ENCODE assay signal across 1 cellular context in the genomic region with DNA sequence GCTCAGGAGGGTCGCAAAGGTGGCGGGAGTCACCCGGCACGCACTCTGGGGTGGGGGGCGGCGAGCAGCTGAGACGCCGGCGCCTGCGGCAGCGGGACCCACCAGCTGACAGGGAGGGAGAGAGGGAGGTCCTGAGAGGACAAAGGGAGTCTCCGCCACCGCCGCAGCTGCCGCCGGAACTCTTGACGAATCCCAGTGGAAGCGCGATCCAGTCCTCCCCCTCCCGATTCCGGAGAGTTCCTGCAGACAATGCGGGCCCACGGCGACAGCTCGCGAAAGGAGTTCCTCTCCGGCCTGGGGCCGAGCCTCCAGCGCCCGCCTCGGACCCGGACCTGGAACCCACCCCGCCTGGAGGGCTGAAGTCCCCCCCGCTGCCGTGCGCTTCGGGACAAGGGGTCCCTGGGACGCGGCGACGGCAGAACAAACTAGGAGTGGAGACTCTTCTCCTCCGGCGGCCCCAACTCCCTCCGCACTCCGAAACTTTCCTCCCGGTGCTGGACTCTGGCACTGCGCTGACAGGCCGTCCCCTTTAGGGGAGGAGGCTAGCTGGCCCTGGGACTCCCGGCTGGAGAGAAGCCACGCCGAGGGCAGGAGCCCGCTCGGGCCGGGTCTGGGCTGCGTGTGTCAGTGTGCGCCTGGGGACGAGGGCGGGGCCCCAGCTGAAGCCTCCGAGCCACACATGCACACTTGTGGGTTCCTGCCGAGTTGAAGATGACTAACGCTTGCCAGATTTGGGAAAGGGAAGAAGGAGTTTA.
TF ChIP-seq lines count a peak whose summit lies in the region.

A gene (minus strand): TSS at position 623 of the 755 bp plus-strand sequence. CDS start 669 bp downstream, outside the sequence.

TF ChIP-seq in HepG2, 621 proteins besides CTCF, POLR2A, EP300 and RAD21 (continued from another document and continues in another):
- TF ChIP-seq ZNF572 (CRISPR knock-in tag; IDR thresholded peaks at IDR 0.05) (peak; percentile 78; the same call in 1 of the 2 replicates), HES4 (CRISPR knock-in tag; IDR thresholded peaks at IDR 0.05; ENCODE audit: borderline replicate concordance) (no peak), ZNF629 (CRISPR knock-in tag; conservative IDR thresholded peaks at IDR 0.05) (no peak), SOX13 (IDR thresholded peaks at IDR 0.05) (no peak), SOX13 (CRISPR knock-in tag; conservative IDR thresholded peaks at IDR 0.05 in 1 of 2, IDR thresholded peaks at IDR 0.05 in 1 of 2) (peak in 1 of 2 experiments; percentile 4; a peak in 1 of 4 replicates), ZNF558 (CRISPR knock-in tag; IDR thresholded peaks at IDR 0.05; ENCODE audit: borderline replicate concordance) (no peak), ATF1 (CRISPR knock-in tag; IDR thresholded peaks at IDR 0.05) (no peak), ATF7-NPFF (CRISPR knock-in tag; IDR thresholded peaks at IDR 0.05; ENCODE audit: low read depth) (peak; percentile 89; the same call in 1 of the 2 replicates), FOXA1 (IDR thresholded peaks at IDR 0.05) (no peak), FOXA1 (CRISPR knock-in tag; IDR thresholded peaks at IDR 0.05) (no peak), ZMYM4 (CRISPR knock-in tag; IDR thresholded peaks at IDR 0.05) (peak; percentile 48; the same call in 1 of the 2 replicates), ZNF329 (CRISPR knock-in tag; IDR thresholded peaks at IDR 0.05; ENCODE audit: low read depth) (no peak), JUNB (CRISPR knock-in tag; IDR thresholded peaks at IDR 0.05; ENCODE audit: borderline replicate concordance) (no peak), NRL (CRISPR knock-in tag; IDR thresholded peaks at IDR 0.05; ENCODE audit: borderline replicate concordance) (no peak), NFATC3 (CRISPR knock-in tag; IDR thresholded peaks at IDR 0.05) (no peak), SIX1 (CRISPR knock-in tag; IDR thresholded peaks at IDR 0.05; ENCODE audit: borderline replicate concordance) (no peak), TEAD3 (CRISPR knock-in tag; optimal IDR thresholded peaks at IDR 0.05; ENCODE audit: borderline replicate concordance) (no peak), ARHGAP35 (CRISPR knock-in tag; IDR thresholded peaks at IDR 0.05; ENCODE audit: borderline replicate concordance) (no peak; the same call in 1 of the 2 replicates), ZIK1 (CRISPR knock-in tag; IDR thresholded peaks at IDR 0.05; ENCODE audit: borderline replicate concordance, low read depth) (0 out of 2 replicates have a peak, but pooled peaks have one; percentile 61), ZNF17 (CRISPR knock-in tag; IDR thresholded peaks at IDR 0.05) (no peak), ZKSCAN5 (CRISPR knock-in tag; IDR thresholded peaks at IDR 0.05) (no peak), MEF2D (CRISPR knock-in tag; IDR thresholded peaks at IDR 0.05) (no peak), ZFP62 (CRISPR knock-in tag; IDR thresholded peaks at IDR 0.05) (no peak), ZBTB20 (CRISPR knock-in tag; IDR thresholded peaks at IDR 0.05; ENCODE audit: borderline replicate concordance, low read depth) (peak; percentile 59; the same call in 1 of the 2 replicates), ZNF282 (IDR thresholded peaks at IDR 0.05; ENCODE audit: partially characterized antibody) (no peak), ZNF343 (CRISPR knock-in tag; IDR thresholded peaks at IDR 0.05) (no peak), NFYC (CRISPR knock-in tag; IDR thresholded peaks at IDR 0.05) (no peak), KDM5A (IDR thresholded peaks at IDR 0.05; ENCODE audit: borderline replicate concordance, low read length) (no peak), MBD4 (IDR thresholded peaks at IDR 0.05; ENCODE audit: borderline replicate concordance, low read length) (no peak), SSRP1 (CRISPR knock-in tag; IDR thresholded peaks at IDR 0.05) (no peak), ZBTB42 (CRISPR knock-in tag; IDR thresholded peaks at IDR 0.05) (peak; percentile 60; the same call in 1 of the 2 replicates), ZNF678 (CRISPR knock-in tag; IDR thresholded peaks at IDR 0.05) (no peak), NR2F1 (CRISPR knock-in tag; IDR thresholded peaks at IDR 0.05) (no peak), ZNF768 (CRISPR knock-in tag; IDR thresholded peaks at IDR 0.05) (peak; percentile 21; the same call in 1 of the 2 replicates), ZNF720 (CRISPR knock-in tag; IDR thresholded peaks at IDR 0.05) (no peak), ZNF7 (CRISPR knock-in tag; IDR thresholded peaks at IDR 0.05) (no peak), IRF2 (CRISPR knock-in tag; IDR thresholded peaks at IDR 0.05) (no peak), ZNF234 (CRISPR knock-in tag; conservative IDR thresholded peaks at IDR 0.05) (peak; percentile 33; the same call in 1 of the 2 replicates), ZNF430 (CRISPR knock-in tag; IDR thresholded peaks at IDR 0.05) (no peak; the same call in 1 of the 2 replicates), KMT2B (CRISPR knock-in tag; IDR thresholded peaks at IDR 0.05) (0 out of 2 replicates have a peak, but pooled peaks have one; percentile 47), KAT2B (IDR thresholded peaks at IDR 0.05; ENCODE audit: borderline replicate concordance, low read depth, low read length) (no peak), ZNF749 (CRISPR knock-in tag; IDR thresholded peaks at IDR 0.05; ENCODE audit: borderline replicate concordance) (no peak), XBP1 (CRISPR knock-in tag; IDR thresholded peaks at IDR 0.05) (no peak), ZNF781 (CRISPR knock-in tag; IDR thresholded peaks at IDR 0.05; ENCODE audit: borderline replicate concordance, not compliant biosample characterization) (peak; percentile 74), SATB2 (CRISPR knock-in tag; IDR thresholded peaks at IDR 0.05) (0 out of 2 replicates have a peak, but pooled peaks have one; percentile 28), CC2D1A (CRISPR knock-in tag; IDR thresholded peaks at IDR 0.05) (0 out of 2 replicates have a peak, but pooled peaks have one; percentile 33), REL (CRISPR knock-in tag; conservative IDR thresholded peaks at IDR 0.05) (no peak), ZKSCAN1 (IDR thresholded peaks at IDR 0.05; ENCODE audit: low read length) (no peak), EED (CRISPR knock-in tag; IDR thresholded peaks at IDR 0.05) (no peak), MIER2 (CRISPR knock-in tag; IDR thresholded peaks at IDR 0.05) (0 out of 2 replicates have a peak, but pooled peaks have one; percentile 10), NKX3-1 (CRISPR knock-in tag; IDR thresholded peaks at IDR 0.05) (no peak; the same call in 1 of the 2 replicates)
- TF ChIP-seq, protein P1, sequence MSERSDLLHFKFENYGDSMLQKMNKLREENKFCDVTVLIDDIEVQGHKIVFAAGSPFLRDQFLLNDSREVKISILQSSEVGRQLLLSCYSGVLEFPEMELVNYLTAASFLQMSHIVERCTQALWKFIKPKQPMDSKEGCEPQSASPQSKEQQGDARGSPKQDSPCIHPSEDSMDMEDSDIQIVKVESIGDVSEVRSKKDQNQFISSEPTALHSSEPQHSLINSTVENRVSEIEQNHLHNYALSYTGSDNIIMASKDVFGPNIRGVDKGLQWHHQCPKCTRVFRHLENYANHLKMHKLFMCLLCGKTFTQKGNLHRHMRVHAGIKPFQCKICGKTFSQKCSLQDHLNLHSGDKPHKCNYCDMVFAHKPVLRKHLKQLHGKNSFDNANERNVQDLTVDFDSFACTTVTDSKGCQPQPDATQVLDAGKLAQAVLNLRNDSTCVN (CRISPR knock-in tag; IDR thresholded peaks at IDR 0.05; ENCODE audit: borderline replicate concordance) = no peak
- TF ChIP-seq, protein P2, sequence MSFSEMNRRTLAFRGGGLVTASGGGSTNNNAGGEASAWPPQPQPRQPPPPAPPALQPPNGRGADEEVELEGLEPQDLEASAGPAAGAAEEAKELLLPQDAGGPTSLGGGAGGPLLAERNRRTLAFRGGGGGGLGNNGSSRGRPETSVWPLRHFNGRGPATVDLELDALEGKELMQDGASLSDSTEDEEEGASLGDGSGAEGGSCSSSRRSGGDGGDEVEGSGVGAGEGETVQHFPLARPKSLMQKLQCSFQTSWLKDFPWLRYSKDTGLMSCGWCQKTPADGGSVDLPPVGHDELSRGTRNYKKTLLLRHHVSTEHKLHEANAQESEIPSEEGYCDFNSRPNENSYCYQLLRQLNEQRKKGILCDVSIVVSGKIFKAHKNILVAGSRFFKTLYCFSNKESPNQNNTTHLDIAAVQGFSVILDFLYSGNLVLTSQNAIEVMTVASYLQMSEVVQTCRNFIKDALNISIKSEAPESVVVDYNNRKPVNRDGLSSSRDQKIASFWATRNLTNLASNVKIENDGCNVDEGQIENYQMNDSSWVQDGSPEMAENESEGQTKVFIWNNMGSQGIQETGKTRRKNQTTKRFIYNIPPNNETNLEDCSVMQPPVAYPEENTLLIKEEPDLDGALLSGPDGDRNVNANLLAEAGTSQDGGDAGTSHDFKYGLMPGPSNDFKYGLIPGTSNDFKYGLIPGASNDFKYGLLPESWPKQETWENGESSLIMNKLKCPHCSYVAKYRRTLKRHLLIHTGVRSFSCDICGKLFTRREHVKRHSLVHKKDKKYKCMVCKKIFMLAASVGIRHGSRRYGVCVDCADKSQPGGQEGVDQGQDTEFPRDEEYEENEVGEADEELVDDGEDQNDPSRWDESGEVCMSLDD (CRISPR knock-in tag; IDR thresholded peaks at IDR 0.05; ENCODE audit: borderline replicate concordance) = no peak
- TF ChIP-seq, protein P3, sequence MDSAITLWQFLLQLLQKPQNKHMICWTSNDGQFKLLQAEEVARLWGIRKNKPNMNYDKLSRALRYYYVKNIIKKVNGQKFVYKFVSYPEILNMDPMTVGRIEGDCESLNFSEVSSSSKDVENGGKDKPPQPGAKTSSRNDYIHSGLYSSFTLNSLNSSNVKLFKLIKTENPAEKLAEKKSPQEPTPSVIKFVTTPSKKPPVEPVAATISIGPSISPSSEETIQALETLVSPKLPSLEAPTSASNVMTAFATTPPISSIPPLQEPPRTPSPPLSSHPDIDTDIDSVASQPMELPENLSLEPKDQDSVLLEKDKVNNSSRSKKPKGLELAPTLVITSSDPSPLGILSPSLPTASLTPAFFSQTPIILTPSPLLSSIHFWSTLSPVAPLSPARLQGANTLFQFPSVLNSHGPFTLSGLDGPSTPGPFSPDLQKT (CRISPR knock-in tag; IDR thresholded peaks at IDR 0.05; ENCODE audit: borderline replicate concordance) = no peak
- TF ChIP-seq, protein P4, sequence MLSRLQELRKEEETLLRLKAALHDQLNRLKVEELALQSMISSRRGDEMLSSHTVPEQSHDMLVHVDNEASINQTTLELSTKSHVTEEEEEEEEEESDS (CRISPR knock-in tag; IDR thresholded peaks at IDR 0.05; ENCODE audit: borderline replicate concordance) = no peak
- TF ChIP-seq, protein P5, sequence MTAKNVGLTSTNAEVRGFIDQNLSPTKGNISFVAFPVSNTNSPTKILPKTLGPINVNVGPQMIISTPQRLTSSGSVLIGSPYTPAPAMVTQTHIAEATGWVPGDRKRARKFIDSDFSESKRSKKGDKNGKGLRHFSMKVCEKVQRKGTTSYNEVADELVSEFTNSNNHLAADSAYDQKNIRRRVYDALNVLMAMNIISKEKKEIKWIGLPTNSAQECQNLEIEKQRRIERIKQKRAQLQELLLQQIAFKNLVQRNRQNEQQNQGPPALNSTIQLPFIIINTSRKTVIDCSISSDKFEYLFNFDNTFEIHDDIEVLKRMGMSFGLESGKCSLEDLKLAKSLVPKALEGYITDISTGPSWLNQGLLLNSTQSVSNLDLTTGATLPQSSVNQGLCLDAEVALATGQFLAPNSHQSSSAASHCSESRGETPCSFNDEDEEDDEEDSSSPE (CRISPR knock-in tag; IDR thresholded peaks at IDR 0.05) = peak; percentile 12; the same call in 1 of the 2 replicates
- TF ChIP-seq, protein P6, sequence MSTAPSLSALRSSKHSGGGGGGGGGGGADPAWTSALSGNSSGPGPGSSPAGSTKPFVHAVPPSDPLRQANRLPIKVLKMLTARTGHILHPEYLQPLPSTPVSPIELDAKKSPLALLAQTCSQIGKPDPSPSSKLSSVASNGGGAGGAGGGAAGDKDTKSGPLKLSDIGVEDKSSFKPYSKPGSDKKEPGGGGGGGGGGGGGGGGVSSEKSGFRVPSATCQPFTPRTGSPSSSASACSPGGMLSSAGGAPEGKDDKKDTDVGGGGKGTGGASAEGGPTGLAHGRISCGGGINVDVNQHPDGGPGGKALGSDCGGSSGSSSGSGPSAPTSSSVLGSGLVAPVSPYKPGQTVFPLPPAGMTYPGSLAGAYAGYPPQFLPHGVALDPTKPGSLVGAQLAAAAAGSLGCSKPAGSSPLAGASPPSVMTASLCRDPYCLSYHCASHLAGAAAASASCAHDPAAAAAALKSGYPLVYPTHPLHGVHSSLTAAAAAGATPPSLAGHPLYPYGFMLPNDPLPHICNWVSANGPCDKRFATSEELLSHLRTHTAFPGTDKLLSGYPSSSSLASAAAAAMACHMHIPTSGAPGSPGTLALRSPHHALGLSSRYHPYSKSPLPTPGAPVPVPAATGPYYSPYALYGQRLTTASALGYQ (CRISPR knock-in tag; IDR thresholded peaks at IDR 0.05) = no peak
- TF ChIP-seq, protein P7, sequence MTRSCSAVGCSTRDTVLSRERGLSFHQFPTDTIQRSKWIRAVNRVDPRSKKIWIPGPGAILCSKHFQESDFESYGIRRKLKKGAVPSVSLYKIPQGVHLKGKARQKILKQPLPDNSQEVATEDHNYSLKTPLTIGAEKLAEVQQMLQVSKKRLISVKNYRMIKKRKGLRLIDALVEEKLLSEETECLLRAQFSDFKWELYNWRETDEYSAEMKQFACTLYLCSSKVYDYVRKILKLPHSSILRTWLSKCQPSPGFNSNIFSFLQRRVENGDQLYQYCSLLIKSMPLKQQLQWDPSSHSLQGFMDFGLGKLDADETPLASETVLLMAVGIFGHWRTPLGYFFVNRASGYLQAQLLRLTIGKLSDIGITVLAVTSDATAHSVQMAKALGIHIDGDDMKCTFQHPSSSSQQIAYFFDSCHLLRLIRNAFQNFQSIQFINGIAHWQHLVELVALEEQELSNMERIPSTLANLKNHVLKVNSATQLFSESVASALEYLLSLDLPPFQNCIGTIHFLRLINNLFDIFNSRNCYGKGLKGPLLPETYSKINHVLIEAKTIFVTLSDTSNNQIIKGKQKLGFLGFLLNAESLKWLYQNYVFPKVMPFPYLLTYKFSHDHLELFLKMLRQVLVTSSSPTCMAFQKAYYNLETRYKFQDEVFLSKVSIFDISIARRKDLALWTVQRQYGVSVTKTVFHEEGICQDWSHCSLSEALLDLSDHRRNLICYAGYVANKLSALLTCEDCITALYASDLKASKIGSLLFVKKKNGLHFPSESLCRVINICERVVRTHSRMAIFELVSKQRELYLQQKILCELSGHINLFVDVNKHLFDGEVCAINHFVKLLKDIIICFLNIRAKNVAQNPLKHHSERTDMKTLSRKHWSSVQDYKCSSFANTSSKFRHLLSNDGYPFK (CRISPR knock-in tag; IDR thresholded peaks at IDR 0.05; ENCODE audit: borderline replicate concordance) = 0 out of 2 replicates have a peak, but pooled peaks have one; percentile 34
- TF ChIP-seq, protein P8, sequence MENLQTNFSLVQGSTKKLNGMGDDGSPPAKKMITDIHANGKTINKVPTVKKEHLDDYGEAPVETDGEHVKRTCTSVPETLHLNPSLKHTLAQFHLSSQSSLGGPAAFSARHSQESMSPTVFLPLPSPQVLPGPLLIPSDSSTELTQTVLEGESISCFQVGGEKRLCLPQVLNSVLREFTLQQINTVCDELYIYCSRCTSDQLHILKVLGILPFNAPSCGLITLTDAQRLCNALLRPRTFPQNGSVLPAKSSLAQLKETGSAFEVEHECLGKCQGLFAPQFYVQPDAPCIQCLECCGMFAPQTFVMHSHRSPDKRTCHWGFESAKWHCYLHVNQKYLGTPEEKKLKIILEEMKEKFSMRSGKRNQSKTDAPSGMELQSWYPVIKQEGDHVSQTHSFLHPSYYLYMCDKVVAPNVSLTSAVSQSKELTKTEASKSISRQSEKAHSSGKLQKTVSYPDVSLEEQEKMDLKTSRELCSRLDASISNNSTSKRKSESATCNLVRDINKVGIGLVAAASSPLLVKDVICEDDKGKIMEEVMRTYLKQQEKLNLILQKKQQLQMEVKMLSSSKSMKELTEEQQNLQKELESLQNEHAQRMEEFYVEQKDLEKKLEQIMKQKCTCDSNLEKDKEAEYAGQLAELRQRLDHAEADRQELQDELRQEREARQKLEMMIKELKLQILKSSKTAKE (CRISPR knock-in tag; IDR thresholded peaks at IDR 0.05; ENCODE audit: borderline replicate concordance) = no peak
